Comparison of ENCODE assay signal across 7 cellular contexts in genomic region chr1:120257787-120258105, GRCh38.
DNase-seq lines count a peak whose midpoint lies in the region; ATAC-seq and TF ChIP-seq lines count a peak whose summit lies in the region.
"Not testable (repeated sequence)": the region's sequence is repeated elsewhere in the genome, so short reads cannot be mapped to it uniquely, and the experiment has no call there.

No MANE protein-coding gene starts in this region.

- peak overlapping the region; percentile 39; the same call in 1 of the 2 replicates for H3K27ac ChIP-seq in GM23248
- not testable (repeated sequence) for H3K27ac ChIP-seq in PC-3 (ENCODE audit: low read length); heart right ventricle

- not testable (repeated sequence) for TF ChIP-seq CTCF in PC-3 (conservative IDR thresholded peaks at IDR 0.05; ENCODE audit: low read depth, low read length); MCF 10A (IDR thresholded peaks at IDR 0.05; ENCODE audit: unreplicated experiment); heart right ventricle (IDR thresholded peaks at IDR 0.05)

- not testable (repeated sequence) for H3K4me2 ChIP-seq in GM23248 (ENCODE audit: unreplicated experiment); PC-3 (ENCODE audit: low read length)

- H2AFZ ChIP-seq in GM23248; PC-3 (ENCODE audit: low read length): not testable (repeated sequence)

- in situ Hi-C loops in GM23248 (cut with MboI) = not testable (repeated sequence)

- H3K27ac Mint-ChIP-seq in activated CD8-positive, alpha-beta T cell treated with anti-CD3 and anti-CD28 coated beads, Interleukin-2, amount 10 ng/mL, durations not matched to agents 7 days and 5 days; MCF 10A (ENCODE audit: low read depth, unreplicated experiment); memory B cell: not testable (repeated sequence)

- not testable (repeated sequence) for DNase-seq in GM23248; PC-3; activated CD8-positive, alpha-beta T cell treated with anti-CD3 and anti-CD28 coated beads, Interleukin-2, amount 10 ng/mL, durations not matched to agents 7 days and 5 days; MCF 10A (ENCODE audit: unreplicated experiment); heart right ventricle; memory B cell (ENCODE audit: low spot score in 2 of 2); sciatic nerve (ENCODE audit: low spot score)

- not testable (repeated sequence) for H3K4me1 Mint-ChIP-seq in activated CD8-positive, alpha-beta T cell treated with anti-CD3 and anti-CD28 coated beads, Interleukin-2, amount 10 ng/mL, durations not matched to agents 7 days and 5 days (ENCODE audit: low read depth); MCF 10A (ENCODE audit: insufficient read depth, unreplicated experiment); memory B cell

- not testable (repeated sequence) for H3F3A ChIP-seq in GM23248 (ENCODE audit: insufficient read depth); PC-3 (ENCODE audit: low read length, unreplicated experiment)

- BruUV-seq in PC-3 (replicated peaks; lab: Mats Ljungman, UMichigan) = not testable (repeated sequence)
- TSS peak; percentile 90 for BruUV-seq in MCF 10A (replicated peaks; lab: Mats Ljungman, UMichigan)

- H3K4me3 ChIP-seq in GM23248; PC-3 (ENCODE audit: low read length); heart right ventricle: not testable (repeated sequence)

- CTCF ChIA-PET in PC-3 (lab: Charles Lee); activated CD8-positive, alpha-beta T cell treated with anti-CD3 and anti-CD28 coated beads, Interleukin-2, amount 10 ng/mL, durations not matched to agents 7 days and 5 days (lab: Charles Lee); MCF 10A (lab: Yijun Ruan, JAX): not testable (repeated sequence)

- H3K9ac ChIP-seq in GM23248; PC-3 (ENCODE audit: low read length): not testable (repeated sequence)

- H3K9me2 ChIP-seq in GM23248 (ENCODE audit: insufficient read depth); PC-3 (replicated peaks; ENCODE audit: low read length): not testable (repeated sequence)

- not testable (repeated sequence) for H3K79me2 ChIP-seq in GM23248 (ENCODE audit: insufficient read depth); PC-3 (ENCODE audit: low read length)

- not testable (repeated sequence) for H3K4me1 ChIP-seq in GM23248 (ENCODE audit: insufficient read depth); PC-3 (ENCODE audit: insufficient read depth, low read length); heart right ventricle

- not testable (repeated sequence) for H4K20me1 ChIP-seq in GM23248 (ENCODE audit: insufficient read depth); PC-3 (ENCODE audit: low read length)

- 0% methylated on average over 2 of the region's 2 CpGs; no CpG with 5 or more reads in 1 of the 2 experiments for WGBS in GM23248 (ENCODE audit: low coverage in 1 of 2, low lambda C conversion rate in 2 of 2, missing lambda C conversion rate in 2 of 2), 2 experiments
- 0 to 6% methylated on average over 2 of the region's 2 CpGs for WGBS in heart right ventricle, 2 donors

- H3K27me3 ChIP-seq in GM23248 (replicated peaks; ENCODE audit: insufficient read depth); PC-3 (ENCODE audit: low read length); heart right ventricle: not testable (repeated sequence)

- POLR2A ChIA-PET in PC-3 (lab: Charles Lee; ENCODE audit: unreplicated experiment); activated CD8-positive, alpha-beta T cell treated with anti-CD3 and anti-CD28 coated beads, Interleukin-2, amount 10 ng/mL, durations not matched to agents 7 days and 5 days (lab: Charles Lee); MCF 10A (lab: Yijun Ruan, JAX): not testable (repeated sequence)

- H3K9me3 ChIP-seq in GM23248 (ENCODE audit: low read depth); PC-3 (ENCODE audit: low read length); heart right ventricle: not testable (repeated sequence)

- H3K36me3 ChIP-seq in GM23248 (ENCODE audit: low read depth); PC-3 (ENCODE audit: low read depth, low read length); heart right ventricle: not testable (repeated sequence)

- intact Hi-C loops in PC-3 (cut with micrococcal nuclease); MCF 10A (cut with micrococcal nuclease); heart right ventricle (cut with DNase I); sciatic nerve (cut with DNase I): not testable (repeated sequence)

- H3K27me3 Mint-ChIP-seq in activated CD8-positive, alpha-beta T cell treated with anti-CD3 and anti-CD28 coated beads, Interleukin-2, amount 10 ng/mL, durations not matched to agents 7 days and 5 days (ENCODE audit: low read depth); MCF 10A (ENCODE audit: insufficient read depth, unreplicated experiment); memory B cell: not testable (repeated sequence)

- not testable (repeated sequence) for H3K4me3 Mint-ChIP-seq in activated CD8-positive, alpha-beta T cell treated with anti-CD3 and anti-CD28 coated beads, Interleukin-2, amount 10 ng/mL, durations not matched to agents 7 days and 5 days; MCF 10A (ENCODE audit: unreplicated experiment); memory B cell

- H3K9me3 Mint-ChIP-seq in activated CD8-positive, alpha-beta T cell treated with anti-CD3 and anti-CD28 coated beads, Interleukin-2, amount 10 ng/mL, durations not matched to agents 7 days and 5 days (ENCODE audit: insufficient read depth); MCF 10A (ENCODE audit: unreplicated experiment); memory B cell: not testable (repeated sequence)

- H3K36me3 Mint-ChIP-seq in activated CD8-positive, alpha-beta T cell treated with anti-CD3 and anti-CD28 coated beads, Interleukin-2, amount 10 ng/mL, durations not matched to agents 7 days and 5 days (ENCODE audit: low read depth); MCF 10A (ENCODE audit: insufficient read depth, unreplicated experiment); memory B cell: not testable (repeated sequence)

- ATAC-seq in PC-3 (peak; percentile 51; the same call in 1 of the 2 replicates), heart right ventricle (peak; percentile 80 to 90 (median 85)), memory B cell (ENCODE audit: low read depth) (peak; percentile 73), sciatic nerve (peak; percentile 73)
- ATAC-seq in activated CD8-positive, alpha-beta T cell treated with anti-CD3 and anti-CD28 coated beads, Interleukin-2, amount 10 ng/mL, durations not matched to agents 7 days and 5 days = peak; percentile 49
